ENCODE assay signal across 29 cellular contexts in the genomic region with DNA sequence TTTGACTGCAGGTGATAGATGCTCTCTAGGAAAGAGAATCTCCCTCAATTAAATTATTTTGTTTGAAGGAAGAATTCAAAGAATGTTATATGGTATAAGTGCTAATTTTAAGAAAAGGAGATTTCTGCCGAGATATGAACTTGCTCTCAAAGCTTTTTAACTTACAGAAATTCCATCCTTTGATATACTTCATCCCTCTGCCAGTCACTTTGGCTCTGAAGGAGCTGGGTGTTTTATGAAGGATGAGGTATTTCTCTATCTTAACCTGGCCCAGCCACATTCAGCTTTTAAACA.
"Had no signal": no experiment of that assay in that cellular context is flagged by ENCODE, and none has a peak within 500 bp of the region (broad histone marks: within the 10 kb centered on the region; RNA-seq: fewer than 3 reads in every experiment).

No MANE protein-coding gene starts in this region.

- H3K36me3 ChIP-seq: breast epithelium, MG63 had no signal

- H3K27ac Mint-ChIP-seq: activated B cell treated with CpG ODN at 0.5 μM for 24 hours; activated CD4-positive, alpha-beta T cell treated with anti-CD3 and anti-CD28 coated beads, Interleukin-2, amount 10 ng/mL, durations not matched to agents 24 days and 14 days; activated CD8-positive, alpha-beta memory T cell treated with anti-CD3 and anti-CD28 coated beads, Interleukin-2, amount 10 ng/mL, durations not matched to agents 7 days and 5 days; activated naive CD4-positive, alpha-beta T cell treated with anti-CD3 and anti-CD28 coated beads, Interleukin-2, amount 50 U/mL, for 24 hours; activated T-cell treated with anti-CD3 and anti-CD28 coated beads, Interleukin-2, amount 50 U/mL, for 24 hours; activated T-helper 1 cell treated with anti-CD3 and anti-CD28 coated beads, Interleukin-12 subunit alpha, Interleukin-12 subunit beta, Interleukin-2, Interleukin-4 antibody, amounts not matched to agents 30 ng/mL and 10 ng/mL and 1 ng/mL, durations not matched to agents 14 hours and 24 hours and 36 hours; T-helper 17 cell had no signal

- H3K4me1 Mint-ChIP-seq: activated B cell treated with CpG ODN at 0.5 μM for 24 hours; activated naive CD4-positive, alpha-beta T cell treated with anti-CD3 and anti-CD28 coated beads, Interleukin-2, amount 50 U/mL, for 24 hours; central memory CD8-positive, alpha-beta T cell had no signal

- H3K9me3 ChIP-seq: breast epithelium, MG63, Peyer's patch, SJSA1 had no signal

- H3K4me3 ChIP-seq: breast epithelium, MG63, Peyer's patch, SJSA1 had no signal

- H3K27me3 Mint-ChIP-seq: activated B cell treated with CpG ODN at 0.5 μM for 24 hours; activated CD4-positive, alpha-beta T cell treated with anti-CD3 and anti-CD28 coated beads, Interleukin-2, amount 10 ng/mL, durations not matched to agents 24 days and 14 days; activated CD8-positive, alpha-beta memory T cell treated with anti-CD3 and anti-CD28 coated beads, Interleukin-2, amount 10 ng/mL, durations not matched to agents 7 days and 5 days; activated naive CD4-positive, alpha-beta T cell treated with anti-CD3 and anti-CD28 coated beads, Interleukin-2, amount 50 U/mL, for 24 hours; activated T-cell treated with anti-CD3 and anti-CD28 coated beads, Interleukin-2, amount 50 U/mL, for 24 hours; central memory CD8-positive, alpha-beta T cell; T-helper 17 cell had no signal

- DNase-seq: activated B cell treated with CpG ODN at 0.5 μM for 24 hours; activated CD4-positive, alpha-beta T cell treated with anti-CD3 and anti-CD28 coated beads for 1 hour; activated CD4-positive, alpha-beta T cell treated with anti-CD3 and anti-CD28 coated beads, Interleukin-2, amount 10 ng/mL, durations not matched to agents 24 days and 14 days; activated CD4-positive, alpha-beta T cell treated with anti-CD3 and anti-CD28 coated beads, Interleukin-2, amount 50 U/mL, for 48 hours; activated CD8-positive, alpha-beta memory T cell treated with anti-CD3 and anti-CD28 coated beads, Interleukin-2, amount 10 ng/mL, durations not matched to agents 7 days and 5 days; activated effector memory CD4-positive, alpha-beta T cell treated with Interleukin-2 at 50 U/mL for 16 hours; activated naive CD4-positive, alpha-beta T cell; activated T-cell treated with anti-CD3 and anti-CD28 coated beads, Interleukin-2, amount 50 U/mL, for 24 hours; aorta; MG63; NCI-H1105 treated with DMSO at 0.1 percent for 48 hours; NCI-H146; NCI-H187 treated with DMSO at 0.1 percent for 48 hours; NCI-H2081 treated with DMSO at 0.1 percent for 48 hours; NCI-H2171; NCI-H226; NCI-H526; NCI-H774; OCI-M1; Peyer's patch; SHP77; T-helper 17 cell; T-helper 9 cell had no signal

- H3K27ac ChIP-seq: breast epithelium, Peyer's patch, RWPE1, SJSA1 had no signal

- H3K9me3 Mint-ChIP-seq: activated B cell treated with CpG ODN at 0.5 μM for 24 hours; activated CD4-positive, alpha-beta T cell treated with anti-CD3 and anti-CD28 coated beads, Interleukin-2, amount 10 ng/mL, durations not matched to agents 24 days and 14 days; activated naive CD4-positive, alpha-beta T cell treated with anti-CD3 and anti-CD28 coated beads, Interleukin-2, amount 50 U/mL, for 24 hours; activated T-cell treated with anti-CD3 and anti-CD28 coated beads, Interleukin-2, amount 50 U/mL, for 24 hours; activated T-helper 1 cell treated with anti-CD3 and anti-CD28 coated beads, Interleukin-12 subunit alpha, Interleukin-12 subunit beta, Interleukin-2, Interleukin-4 antibody, amounts not matched to agents 30 ng/mL and 10 ng/mL and 1 ng/mL, durations not matched to agents 14 hours and 24 hours and 36 hours; central memory CD8-positive, alpha-beta T cell had no signal

- H3K4me1 ChIP-seq: breast epithelium, Peyer's patch had no signal

- H3K4me3 Mint-ChIP-seq: activated B cell treated with CpG ODN at 0.5 μM for 24 hours; activated CD4-positive, alpha-beta T cell treated with anti-CD3 and anti-CD28 coated beads, Interleukin-2, amount 10 ng/mL, durations not matched to agents 24 days and 14 days; activated CD8-positive, alpha-beta memory T cell treated with anti-CD3 and anti-CD28 coated beads, Interleukin-2, amount 10 ng/mL, durations not matched to agents 7 days and 5 days; activated naive CD4-positive, alpha-beta T cell treated with anti-CD3 and anti-CD28 coated beads, Interleukin-2, amount 50 U/mL, for 24 hours; activated T-cell treated with anti-CD3 and anti-CD28 coated beads, Interleukin-2, amount 50 U/mL, for 24 hours; activated T-helper 1 cell treated with anti-CD3 and anti-CD28 coated beads, Interleukin-12 subunit alpha, Interleukin-12 subunit beta, Interleukin-2, Interleukin-4 antibody, amounts not matched to agents 30 ng/mL and 10 ng/mL and 1 ng/mL, durations not matched to agents 14 hours and 24 hours and 36 hours; central memory CD8-positive, alpha-beta T cell; T-helper 17 cell had no signal

- H3K27me3 ChIP-seq: breast epithelium, MG63, Peyer's patch, SJSA1 had no signal
